ENCODE assay signal across 11 cellular contexts in genomic region chr10:3136763-3137611, GRCh38. TPM values are rescaled to one million over a fixed set of nuclear protein-coding genes. Genes with fewer than 3 reads are reported as not detected.
DNase-seq lines count a peak whose midpoint lies in the region; ATAC-seq and TF ChIP-seq lines count a peak whose summit lies in the region.
"Had no signal": no experiment of that assay in that cellular context is flagged by ENCODE, and none has a peak within 500 bp of the region (broad histone marks: within the 10 kb centered on the region; RNA-seq: fewer than 3 reads in every experiment).

No MANE protein-coding gene starts in this region.

- no peaks in the 10 kb centered on the region for H3K27me3 ChIP-seq in fibroblast of lung (ENCODE audit: control insufficient read depth, insufficient read depth, low read length)
- no peaks in the 10 kb centered on the region for H3K27me3 ChIP-seq in tibial artery

- no peak for TF ChIP-seq CTCF in RWPE1 (conservative IDR thresholded peaks at IDR 0.05; ENCODE audit: low read depth)
- no peak for TF ChIP-seq CTCF in fibroblast of lung (conservative IDR thresholded peaks at IDR 0.05 in 1 of 2, IDR thresholded peaks at IDR 0.05 in 1 of 2; ENCODE audit: low read depth in 1 of 2, low read length in 2 of 2)
- TF ChIP-seq CTCF in tibial artery (IDR thresholded peaks at IDR 0.05), result no peak

- no peak overlapping the region for H3K4me2 ChIP-seq in fibroblast of lung (ENCODE audit: extremely low read depth, insufficient read depth, low read length)

- H3K4me3 ChIP-seq in fibroblast of lung (replicated peaks in 1 of 4; ENCODE audit: control extremely low read depth in 1 of 4, insufficient read depth in 1 of 4, low read depth in 3 of 4, low read length in 4 of 4), result peak overlapping the region in 1 of 4 experiments; percentile 12
- no peak overlapping the region for H3K4me3 ChIP-seq in tibial artery

- CTCF ChIA-PET in RWPE1 (lab: Yijun Ruan, JAX), result no interaction called here
- CTCF ChIA-PET in activated naive CD4-positive, alpha-beta T cell treated with anti-CD3 and anti-CD28 coated beads for 36 hours (lab: Charles Lee), result no interaction called here

- intact Hi-C loops in tibial artery (cut with DNase I; ENCODE audit: low total_unique reads), result no loop called here
- intact Hi-C loops in activated naive CD4-positive, alpha-beta T cell treated with anti-CD3 and anti-CD28 coated beads for 36 hours (cut with micrococcal nuclease), result no loop called here

- no peak overlapping the region for H3K9ac ChIP-seq in fibroblast of lung (ENCODE audit: insufficient read depth, low read length)

- ATAC-seq in GM18907 (IDR thresholded peaks at IDR 0.05; ENCODE audit: unreplicated experiment), result no peak
- ATAC-seq: T-cell had no signal

- H3K4me1 Mint-ChIP-seq in activated naive CD4-positive, alpha-beta T cell treated with anti-CD3 and anti-CD28 coated beads for 36 hours (ENCODE audit: low read depth), result no peaks in the 10 kb centered on the region
- H3K4me1 Mint-ChIP-seq: T-cell had no signal

- no peak overlapping the region for H3K27ac Mint-ChIP-seq in activated naive CD4-positive, alpha-beta T cell treated with anti-CD3 and anti-CD28 coated beads for 36 hours
- H3K27ac Mint-ChIP-seq: T-cell had no signal

- H3K36me3 ChIP-seq in fibroblast of lung (ENCODE audit: control insufficient read depth, insufficient read depth, low read length) (peaks cover 52% of the 10 kb centered on the region), tibial artery (peaks cover 81 to 100% (median 95%) of the 10 kb centered on the region in 3 donors)

- POLR2A ChIA-PET in RWPE1 (lab: Yijun Ruan, JAX; ENCODE audit: low non-redundant PET), result no interaction called here

- no peak overlapping the region for H3K4me3 Mint-ChIP-seq in activated naive CD4-positive, alpha-beta T cell treated with anti-CD3 and anti-CD28 coated beads for 36 hours
- H3K4me3 Mint-ChIP-seq: T-cell had no signal

- no peaks in the 10 kb centered on the region for H3K9me3 ChIP-seq in fibroblast of lung (ENCODE audit: control insufficient read depth, insufficient read depth, low read depth, low read length)
- H3K9me3 ChIP-seq in tibial artery, result no peaks in the 10 kb centered on the region

- no peaks in the 10 kb centered on the region for H3K79me2 ChIP-seq in fibroblast of lung (ENCODE audit: control insufficient read depth, insufficient read depth, low read length)

- H4K20me1 ChIP-seq in fibroblast of lung (ENCODE audit: control insufficient read depth, extremely low read depth, insufficient read depth, low read length), result no peaks in the 10 kb centered on the region

- DNase-seq in RWPE1 (ENCODE audit: low spot score) (no peak), fibroblast of lung (ENCODE audit: low read depth in 2 of 2) (peak; percentile 59 to 62), mucosa of gallbladder (ENCODE audit: low spot score) (peak; percentile 62), tibial artery (peak; percentile 69 to 83)
- no peak for DNase-seq in activated CD4-positive, alpha-beta T cell treated with anti-CD3 and anti-CD28 coated beads, Interleukin-2, amount 50 U/mL, for 48 hours
- no peak for DNase-seq in activated naive CD4-positive, alpha-beta T cell treated with anti-CD3 and anti-CD28 coated beads for 36 hours
- DNase-seq: DMS153; NK-92 treated with Interleukin-12 subunit alpha and Interleukin-12 subunit beta, amount 100 ng/mL, for 24 hours; stimulated activated naive CD4-positive, alpha-beta T cell; T-cell had no signal

- no peaks in the 10 kb centered on the region for H3K9me3 Mint-ChIP-seq in activated naive CD4-positive, alpha-beta T cell treated with anti-CD3 and anti-CD28 coated beads for 36 hours
- H3K9me3 Mint-ChIP-seq: T-cell had no signal

- no peak overlapping the region for H2AFZ ChIP-seq in fibroblast of lung (ENCODE audit: low read length)

- no peaks in the 10 kb centered on the region for H3K4me1 ChIP-seq in fibroblast of lung (ENCODE audit: control insufficient read depth, extremely low read depth, insufficient read depth, low read length)
- peaks cover 0 to 24% (median 13%) of the 10 kb centered on the region in 4 donors for H3K4me1 ChIP-seq in tibial artery

- H3K36me3 Mint-ChIP-seq in activated naive CD4-positive, alpha-beta T cell treated with anti-CD3 and anti-CD28 coated beads for 36 hours (ENCODE audit: low read depth), result peaks cover 56% of the 10 kb centered on the region

- H3K27me3 Mint-ChIP-seq in activated naive CD4-positive, alpha-beta T cell treated with anti-CD3 and anti-CD28 coated beads for 36 hours (ENCODE audit: low read depth), result no peaks in the 10 kb centered on the region
- H3K27me3 Mint-ChIP-seq: T-cell had no signal

- peak overlapping the region; percentile 74 for H3K27ac ChIP-seq in RWPE1
- H3K27ac ChIP-seq in fibroblast of lung (ENCODE audit: insufficient read depth, low read length), result peak overlapping the region; percentile 43
- peak overlapping the region in 1 of 2 donors; percentile 42 for H3K27ac ChIP-seq in tibial artery

RNA-seq across cellular contexts. Expression of gene PITRM1, which starts 35.6 kb away (rescaled TPM):
- total RNA-seq in fibroblast of lung (40.6 and 73.7 TPM in 2 replicates), mucosa of gallbladder (48.5 TPM)
- polyA plus RNA-seq in fibroblast of lung, result 53.1 and 91.5 TPM in 2 replicates
- 65.0 and 99.5 TPM in 2 replicates for polyA plus RNA-seq in fibroblast of lung (2012)
- polyA minus RNA-seq in fibroblast of lung (ENCODE audit: low replicate concordance), result 76.6 and 130 TPM in 2 replicates
- total RNA-seq in activated naive CD4-positive, alpha-beta T cell treated with anti-CD3 and anti-CD28 coated beads for 36 hours, result 10 to 100 TPM; 65.6 to 74.5 TPM

Comparison
In these comparisons a context has a peak if more than half of its experiments do, and no peak if none do; other contexts are left out.
1. DNase-seq: peak in fibroblast of lung (2 of 2), mucosa of gallbladder (single experiment) and tibial artery (2 of 2); none in RWPE1 (single experiment), activated CD4-positive, alpha-beta T cell treated with anti-CD3 and anti-CD28 coated beads, Interleukin-2, amount 50 U/mL, for 48 hours (0 of 2) and activated naive CD4-positive, alpha-beta T cell treated with anti-CD3 and anti-CD28 coated beads for 36 hours (single experiment).